Comparison of ENCODE assay signal across 17 cellular contexts in genomic region chr18:67730884-67731283, GRCh38.
DNase-seq lines count a peak whose midpoint lies in the region; ATAC-seq, FAIRE-seq and TF ChIP-seq lines count a peak whose summit lies in the region.
"Had no signal": no experiment of that assay in that cellular context is flagged by ENCODE, and none has a peak within 500 bp of the region (broad histone marks: within the 10 kb centered on the region; RNA-seq: fewer than 3 reads in every experiment).

No MANE protein-coding gene starts in this region.

- peak overlapping the region; percentile 72 for H3K27ac ChIP-seq in epithelial cell of prostate
- peak overlapping the region; percentile 46 for H3K27ac ChIP-seq in osteoblast (ENCODE audit: low read depth, low read length)
- H3K27ac ChIP-seq: esophagus squamous epithelium, sigmoid colon, suprapubic skin had no signal

- no peak overlapping the region for H3K4me3 ChIP-seq in osteoblast (ENCODE audit: insufficient read depth, low read length)
- H3K4me3 ChIP-seq: esophagus squamous epithelium, sigmoid colon, suprapubic skin had no signal

- POLR2A ChIA-PET in WTC11 (lab: Charles Lee) = no interaction called here

- H3K4me3 Mint-ChIP-seq in WTC11 = no peak overlapping the region
- H3K4me3 Mint-ChIP-seq: activated CD8-positive, alpha-beta T cell treated with anti-CD3 and anti-CD28 coated beads, Interleukin-2, amount 10 ng/mL, durations not matched to agents 7 days and 5 days; naive B cell had no signal

- no peaks in the 10 kb centered on the region for H3K27me3 Mint-ChIP-seq in WTC11 (ENCODE audit: low read depth)

- TF ChIP-seq CTCF in osteoblast (IDR thresholded peaks at IDR 0.05; ENCODE audit: extremely low read depth, low read depth, low read length) (no peak), WTC11 (IDR thresholded peaks at IDR 0.05) (no peak)

- peaks cover 24% of the 10 kb centered on the region for H3K4me1 ChIP-seq in osteoblast (ENCODE audit: insufficient read depth, low read length)
- H3K4me1 ChIP-seq: esophagus squamous epithelium, sigmoid colon, suprapubic skin had no signal

- peaks cover 5% of the 10 kb centered on the region for H3K9me3 Mint-ChIP-seq in WTC11

- CTCF ChIA-PET in WTC11 (lab: Charles Lee) = no interaction called here

- peak; percentile 84 for FAIRE-seq in RCC 7860 (lab: Jason Lieb, UNC)

- ATAC-seq in WTC11 = no peak
- ATAC-seq: activated CD8-positive, alpha-beta T cell treated with anti-CD3 and anti-CD28 coated beads, Interleukin-2, amount 10 ng/mL, durations not matched to agents 7 days and 5 days had no signal

- DNase-seq in DMS53 (lab: John Stamatoyannopoulos, UW) (peak; percentile 68), RCC 7860 (ENCODE audit: low spot score) (peak; percentile 77), epithelial cell of prostate (ENCODE audit: low read depth, low spot score) (peak; percentile 79), osteoblast (ENCODE audit: insufficient read length, low spot score, missing footprints) (peak; percentile 86), germinal center (ENCODE audit: low spot score) (no peak), WTC11 (ENCODE audit: low spot score) (no peak), T1000 (lab: John Stamatoyannopoulos, UW) (no peak)
- DNase-seq in activated naive CD4-positive, alpha-beta T cell (lab: John Stamatoyannopoulos, UW) = no peak
- DNase-seq: activated CD8-positive, alpha-beta T cell treated with anti-CD3 and anti-CD28 coated beads, Interleukin-2, amount 10 ng/mL, durations not matched to agents 7 days and 5 days; COR-L47; esophagus squamous epithelium; kidney; naive B cell; NCI-H446 treated with DMSO at 0.1 percent for 48 hours; sigmoid colon; T-helper 9 cell had no signal

- H2AFZ ChIP-seq in osteoblast (ENCODE audit: low read length) = no peak overlapping the region

- no peaks in the 10 kb centered on the region for H3K79me2 ChIP-seq in osteoblast (ENCODE audit: insufficient read depth, low read length)

- no peaks in the 10 kb centered on the region for H3K27me3 ChIP-seq in osteoblast (ENCODE audit: insufficient read depth, low read length)
- H3K27me3 ChIP-seq: esophagus squamous epithelium, sigmoid colon, suprapubic skin had no signal

- no peaks in the 10 kb centered on the region for H3K4me1 Mint-ChIP-seq in WTC11
- H3K4me1 Mint-ChIP-seq: naive B cell had no signal

- no peaks in the 10 kb centered on the region for H3K36me3 ChIP-seq in osteoblast (ENCODE audit: insufficient read depth, low read length)
- H3K36me3 ChIP-seq: esophagus squamous epithelium, sigmoid colon, suprapubic skin had no signal

- no peaks in the 10 kb centered on the region; the same call in 1 of the 2 replicates for H3K36me3 Mint-ChIP-seq in WTC11
- H3K36me3 Mint-ChIP-seq: naive B cell had no signal

- H3K4me2 ChIP-seq in osteoblast (ENCODE audit: insufficient read depth, low read length) = peak overlapping the region; percentile 55

- no peak overlapping the region for H3K27ac Mint-ChIP-seq in WTC11
- H3K27ac Mint-ChIP-seq: activated CD8-positive, alpha-beta T cell treated with anti-CD3 and anti-CD28 coated beads, Interleukin-2, amount 10 ng/mL, durations not matched to agents 7 days and 5 days; naive B cell had no signal

- H3K9me3 ChIP-seq in osteoblast (ENCODE audit: low read depth, low read length) = no peaks in the 10 kb centered on the region
- H3K9me3 ChIP-seq: sigmoid colon, suprapubic skin had no signal

- no peaks in the 10 kb centered on the region for H4K20me1 ChIP-seq in osteoblast (ENCODE audit: insufficient read depth, low read length)

TF ChIP-seq in WTC11, 78 proteins besides CTCF, POLR2A, EP300 and RAD21:
- TF ChIP-seq SP1 (CRISPR knock-in tag; conservative IDR thresholded peaks at IDR 0.05) (no peak), ELF4 (CRISPR knock-in tag; IDR thresholded peaks at IDR 0.05; ENCODE audit: low read depth) (no peak), ATF6 (CRISPR knock-in tag; IDR thresholded peaks at IDR 0.05) (no peak), NFATC4 (CRISPR knock-in tag; IDR thresholded peaks at IDR 0.05) (no peak), ZNF396 (CRISPR knock-in tag; IDR thresholded peaks at IDR 0.05; ENCODE audit: borderline replicate concordance) (no peak), PREB (CRISPR knock-in tag; IDR thresholded peaks at IDR 0.05; ENCODE audit: borderline replicate concordance) (no peak)

Comparison
In these comparisons a context has a peak if more than half of its experiments do, and no peak if none do; other contexts are left out.
1. DNase-seq: peak in DMS53 (single experiment), RCC 7860 (single experiment), epithelial cell of prostate (single experiment) and osteoblast (single experiment); none in germinal center (single experiment), WTC11 (single experiment), T1000 (single experiment) and activated naive CD4-positive, alpha-beta T cell (0 of 4).